In genomic region chr10:3499120-3499519, GRCh38 we compare ENCODE assay signal across 17 cellular contexts.
A peak's percentile ranks its signal among the peaks of the same experiment; 100 is the strongest.
DNase-seq lines count a peak whose midpoint lies in the region; ATAC-seq and TF ChIP-seq lines count a peak whose summit lies in the region.
"Had no signal": no experiment of that assay in that cellular context is flagged by ENCODE, and none has a peak within 500 bp of the region (broad histone marks: within the 10 kb centered on the region; RNA-seq: fewer than 3 reads in every experiment).

No MANE protein-coding gene starts in this region.

- DNase-seq in AG10803 (ENCODE audit: low read depth): peak; percentile 26
- DNase-seq in RWPE2 (ENCODE audit: low spot score): no peak
- peak; percentile 58 for DNase-seq in fibroblast of peridontal ligament (ENCODE audit: extremely low read depth)
- DNase-seq in trophoblast cell: peak; percentile 51 to 89
- no peak for DNase-seq in iPS-NIHi7 (ENCODE audit: extremely low spot score)
- DNase-seq in head of caudate nucleus: no peak
- no peak for DNase-seq in H4 (ENCODE audit: low spot score)
- DNase-seq: activated CD4-positive, alpha-beta T cell treated with anti-CD3 and anti-CD28 coated beads, Interleukin-2, amount 50 U/mL, for 48 hours; activated naive CD4-positive, alpha-beta T cell treated with anti-CD3 and anti-CD28 coated beads, Interleukin-2, amount 10 ng/mL, durations not matched to agents 7 days and 5 days; CD4-positive, alpha-beta memory T cell; DMS53; MG63; natural killer cell; NCI-H1930 had no signal

- no peak overlapping the region for H2AK5ac ChIP-seq in trophoblast cell (ENCODE audit: low read length)

- 0 out of 3 replicates have a peak, but pooled peaks have one; percentile 41 for ATAC-seq in RWPE2 (ENCODE audit: low read depth)
- ATAC-seq in GM19463 (IDR thresholded peaks at IDR 0.05; ENCODE audit: unreplicated experiment): no peak
- ATAC-seq: natural killer cell, Right ventricle myocardium inferior had no signal

- TF ChIP-seq CTCF in AG10803 (conservative IDR thresholded peaks at IDR 0.05; ENCODE audit: low read length): no peak
- TF ChIP-seq CTCF in RWPE2 (IDR thresholded peaks at IDR 0.05; ENCODE audit: poor library complexity, severe bottlenecking): no peak

- H2BK12ac ChIP-seq in trophoblast cell (ENCODE audit: low read length): no peak overlapping the region

- H3K79me2 ChIP-seq in trophoblast cell (ENCODE audit: control insufficient read depth, insufficient read depth, low read length, poor library complexity): no peaks in the 10 kb centered on the region

- H3K4ac ChIP-seq in trophoblast cell (ENCODE audit: low read depth, low read length): no peak overlapping the region

- H3K9me3 ChIP-seq in RWPE2 (ENCODE audit: severe bottlenecking) (no peaks in the 10 kb centered on the region), trophoblast cell (ENCODE audit: insufficient read depth, low read depth, low read length) (no peaks in the 10 kb centered on the region)
- H3K9me3 ChIP-seq: MG63 had no signal

- H3K4me3 ChIP-seq in AG10803 (ENCODE audit: low read length) (no peak overlapping the region), RWPE2 (ENCODE audit: severe bottlenecking) (no peak overlapping the region), trophoblast cell (ENCODE audit: low read depth, low read length) (no peak overlapping the region)
- H3K4me3 ChIP-seq: MG63 had no signal

- no peak overlapping the region for H3K9ac ChIP-seq in trophoblast cell (ENCODE audit: low read length)

- H3K79me1 ChIP-seq in trophoblast cell (ENCODE audit: low read length): peaks cover 23% of the 10 kb centered on the region

- H3K14ac ChIP-seq in trophoblast cell (ENCODE audit: low read length): no peak overlapping the region

- H3K36me3 ChIP-seq in RWPE2 (ENCODE audit: low read depth) (no peaks in the 10 kb centered on the region), trophoblast cell (ENCODE audit: control insufficient read depth in 1 of 2, insufficient read depth in 2 of 2, low read length in 2 of 2) (no peaks in the 10 kb centered on the region)
- H3K36me3 ChIP-seq: MG63 had no signal

- no peak overlapping the region for H3K4me2 ChIP-seq in trophoblast cell (ENCODE audit: low read length)

- H2BK5ac ChIP-seq in trophoblast cell (ENCODE audit: low read depth, low read length, poor library complexity): peak overlapping the region; percentile 85

- H3K23ac ChIP-seq in trophoblast cell (ENCODE audit: low read length): no peak overlapping the region

- no peak overlapping the region for H2BK120ac ChIP-seq in trophoblast cell (ENCODE audit: insufficient read depth, low read length, poor library complexity)

- no CpG with 5 or more reads among the region's 4 CpGs for WGBS in trophoblast cell (ENCODE audit: extremely low coverage, insufficient coverage, insufficient read length)

- H3K4me1 ChIP-seq in RWPE2 (ENCODE audit: insufficient read depth, poor library complexity, severe bottlenecking): no peaks in the 10 kb centered on the region
- peaks cover 13 to 18% of the 10 kb centered on the region in 2 experiments for H3K4me1 ChIP-seq in trophoblast cell (ENCODE audit: control insufficient read depth in 1 of 2, insufficient read depth in 2 of 2, low read length in 2 of 2)

- no peak overlapping the region for H2AFZ ChIP-seq in trophoblast cell (ENCODE audit: insufficient read depth, low read length, poor library complexity)

- H3K27me3 ChIP-seq in RWPE2 (ENCODE audit: insufficient read depth, poor library complexity, severe bottlenecking) (no peaks in the 10 kb centered on the region), trophoblast cell (ENCODE audit: insufficient read depth, low read length) (no peaks in the 10 kb centered on the region)
- H3K27me3 ChIP-seq: MG63 had no signal

- H3K18ac ChIP-seq in trophoblast cell (ENCODE audit: low read length): no peak overlapping the region

- intact Hi-C loops in head of caudate nucleus (cut with DNase I): no loop called here

- peak overlapping the region; percentile 76 for H4K91ac ChIP-seq in trophoblast cell (ENCODE audit: low read depth, low read length)

- H3K27ac ChIP-seq in RWPE2 (ENCODE audit: poor library complexity, severe bottlenecking) (no peak overlapping the region), trophoblast cell (ENCODE audit: low read depth, low read length) (peak overlapping the region; percentile 27)
- H3K27ac ChIP-seq: VCaP had no signal

- H4K8ac ChIP-seq in trophoblast cell (ENCODE audit: low read depth, low read length): no peak overlapping the region

- H4K12ac ChIP-seq in trophoblast cell (ENCODE audit: low read depth, low read length): no peak overlapping the region

Comparison
In these comparisons a context has a peak if more than half of its experiments do, and no peak if none do; other contexts are left out.
1. DNase-seq: peak in AG10803 (single experiment), fibroblast of peridontal ligament (single experiment) and trophoblast cell (2 of 2); none in RWPE2 (single experiment), iPS-NIHi7 (single experiment), head of caudate nucleus (0 of 42) and H4 (single experiment).